ENCODE assay signal across 13 cellular contexts in the genomic region with DNA sequence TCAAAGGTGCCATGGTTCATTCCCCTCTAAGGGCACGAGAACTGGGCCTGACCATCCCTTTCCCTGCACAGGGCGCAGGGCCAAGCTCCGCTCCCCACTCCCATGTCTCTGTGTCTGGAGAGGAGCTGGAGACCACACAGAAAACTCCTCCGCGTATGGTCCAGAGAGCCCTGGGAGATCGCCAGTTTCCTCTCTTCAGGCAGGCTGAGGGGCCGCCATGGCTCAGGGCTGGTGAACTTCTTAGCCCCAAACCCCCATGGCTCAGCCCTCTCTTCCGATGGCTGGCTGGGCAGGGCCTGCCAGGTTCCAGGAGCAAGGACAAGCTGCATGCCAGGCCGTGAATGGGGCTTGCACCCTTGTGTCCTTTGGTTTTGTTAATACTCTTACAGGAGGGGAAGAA.
"Had no signal": no experiment of that assay in that cellular context is flagged by ENCODE, and none has a peak within 500 bp of the region (broad histone marks: within the 10 kb centered on the region; RNA-seq: fewer than 3 reads in every experiment).

No MANE protein-coding gene starts in this region.

- H3K9ac ChIP-seq: SK-N-SH had no signal

- H3K27me3 ChIP-seq: adrenal gland, hepatocyte, left lung, sigmoid colon, thyroid gland had no signal

- H3K4me3 Mint-ChIP-seq: activated naive CD4-positive, alpha-beta T cell treated with anti-CD3 and anti-CD28 coated beads, Interleukin-2, amount 50 U/mL, for 24 hours; memory B cell; stimulated activated effector memory CD8-positive, alpha-beta T cell treated with anti-CD3 and anti-CD28 coated beads, Interleukin-12 subunit alpha, Interleukin-12 subunit beta, amount 100 ng/mL, for 72 hours had no signal

- H3K36me3 ChIP-seq: adrenal gland, left lung, sigmoid colon, thyroid gland had no signal

- H3K4me3 ChIP-seq: adrenal gland, hepatocyte, left lung, sigmoid colon, thyroid gland had no signal

- H3K27me3 Mint-ChIP-seq: activated naive CD4-positive, alpha-beta T cell treated with anti-CD3 and anti-CD28 coated beads, Interleukin-2, amount 50 U/mL, for 24 hours had no signal

- H3K4me2 ChIP-seq: hepatocyte, SK-N-SH had no signal

- H3K79me2 ChIP-seq: hepatocyte had no signal

- H3K9me3 Mint-ChIP-seq: activated naive CD4-positive, alpha-beta T cell treated with anti-CD3 and anti-CD28 coated beads, Interleukin-2, amount 50 U/mL, for 24 hours; memory B cell; stimulated activated effector memory CD8-positive, alpha-beta T cell treated with anti-CD3 and anti-CD28 coated beads, Interleukin-12 subunit alpha, Interleukin-12 subunit beta, amount 100 ng/mL, for 72 hours had no signal

- DNase-seq: activated CD4-positive, CD25-positive, alpha-beta regulatory T cell treated with anti-CD3 and anti-CD28 coated beads, Interleukin-2, amount 50 U/mL, for 72 hours; activated effector memory CD4-positive, alpha-beta T cell treated with anti-CD3 and anti-CD28 coated beads, Interleukin-2, amount 50 U/mL, for 16 hours; activated T-cell treated with anti-CD3 and anti-CD28 coated beads, Interleukin-2, amount 50 U/mL, for 48 hours; sigmoid colon; SK-N-SH; stimulated activated CD4-positive, alpha-beta T cell treated with anti-CD3 and anti-CD28 coated beads, Interleukin-12 subunit alpha, Interleukin-12 subunit beta, amount 100 ng/mL, for 4 hours; thyroid gland had no signal

- ATAC-seq: stimulated activated effector memory CD8-positive, alpha-beta T cell treated with anti-CD3 and anti-CD28 coated beads, Interleukin-12 subunit alpha, Interleukin-12 subunit beta, amount 100 ng/mL, for 72 hours had no signal

- H3K36me3 Mint-ChIP-seq: activated naive CD4-positive, alpha-beta T cell treated with anti-CD3 and anti-CD28 coated beads, Interleukin-2, amount 50 U/mL, for 24 hours; memory B cell; stimulated activated effector memory CD8-positive, alpha-beta T cell treated with anti-CD3 and anti-CD28 coated beads, Interleukin-12 subunit alpha, Interleukin-12 subunit beta, amount 100 ng/mL, for 72 hours had no signal

- H2AFZ ChIP-seq: hepatocyte had no signal

- H3K4me1 Mint-ChIP-seq: activated naive CD4-positive, alpha-beta T cell treated with anti-CD3 and anti-CD28 coated beads, Interleukin-2, amount 50 U/mL, for 24 hours; memory B cell; stimulated activated effector memory CD8-positive, alpha-beta T cell treated with anti-CD3 and anti-CD28 coated beads, Interleukin-12 subunit alpha, Interleukin-12 subunit beta, amount 100 ng/mL, for 72 hours had no signal

- H3K4me1 ChIP-seq: adrenal gland, left lung, sigmoid colon, thyroid gland had no signal

- H3K9me2 ChIP-seq: SK-N-SH had no signal

- H3K27ac ChIP-seq: adrenal gland, hepatocyte, left lung, sigmoid colon, thyroid gland had no signal

- H3K9me3 ChIP-seq: adrenal gland, sigmoid colon, SK-N-SH, thyroid gland had no signal

- H3K27ac Mint-ChIP-seq: activated naive CD4-positive, alpha-beta T cell treated with anti-CD3 and anti-CD28 coated beads, Interleukin-2, amount 50 U/mL, for 24 hours; memory B cell; stimulated activated effector memory CD8-positive, alpha-beta T cell treated with anti-CD3 and anti-CD28 coated beads, Interleukin-12 subunit alpha, Interleukin-12 subunit beta, amount 100 ng/mL, for 72 hours had no signal
